ENCODE assay signal across 1 cellular context in genomic region chr5:33212900-33213299, GRCh38.
TF ChIP-seq lines count a peak whose summit lies in the region.

No MANE protein-coding gene starts in this region.

TF ChIP-seq in GM23338, 12 proteins besides CTCF, POLR2A, EP300 and RAD21 (continued from another document):
- no peak for TF ChIP-seq REST (IDR thresholded peaks at IDR 0.05; ENCODE audit: unreplicated experiment)
